In genomic region chr9:111037744-111038335, GRCh38 we compare ENCODE assay signal across 8 cellular contexts. TPM values are rescaled to one million over a fixed set of nuclear protein-coding genes. Genes with fewer than 3 reads are reported as not detected.
DNase-seq lines count a peak whose midpoint lies in the region; ATAC-seq, FAIRE-seq and TF ChIP-seq lines count a peak whose summit lies in the region.

No MANE protein-coding gene starts in this region.

- H3K4me3 ChIP-seq in HL-60 (replicated peaks; ENCODE audit: insufficient read depth, low read length) (peak overlapping the region; percentile 51), astrocyte (ENCODE audit: insufficient read depth, low read depth, low read length) (peak overlapping the region; percentile 74), iPS-20b (ENCODE audit: low read length) (peak overlapping the region; percentile 68), small intestine (ENCODE audit: low read depth in 1 of 2, low read length in 2 of 2) (peak overlapping the region; percentile 70 to 98)

- FAIRE-seq in astrocyte (lab: Jason Lieb, UNC), result no peak
- FAIRE-seq in small intestine (lab: Jason Lieb, UNC), result no peak

- no peak for ATAC-seq in GM18870 (IDR thresholded peaks at IDR 0.05; ENCODE audit: unreplicated experiment)
- ATAC-seq in GM18520 (IDR thresholded peaks at IDR 0.05; ENCODE audit: unreplicated experiment), result no peak

- 0 to 1% (median 1%) methylated on average over 41 to 82 of the region's 82 CpGs for WGBS in small intestine, 3 donors

- peak overlapping the region; percentile 87 for H3K4me2 ChIP-seq in astrocyte (ENCODE audit: low read length)

- no peaks in the 10 kb centered on the region for H3K9me3 Mint-ChIP-seq in astrocyte (ENCODE audit: unreplicated experiment)

- H3K4me3 Mint-ChIP-seq in astrocyte (ENCODE audit: unreplicated experiment), result peak overlapping the region; percentile 84

- no peaks in the 10 kb centered on the region for H3K36me3 ChIP-seq in astrocyte (ENCODE audit: insufficient read depth, low read length)
- no peaks in the 10 kb centered on the region for H3K36me3 ChIP-seq in iPS-20b (ENCODE audit: insufficient read depth, low read depth, low read length)
- H3K36me3 ChIP-seq in small intestine (ENCODE audit: control insufficient read depth in 2 of 2, insufficient read depth in 2 of 2, low read length in 2 of 2), result peaks cover 0 to 3% of the 10 kb centered on the region in 2 donors

- H3K27me3 ChIP-seq in HL-60 (ENCODE audit: insufficient read depth, poor library complexity, severe bottlenecking) (peaks cover 20% of the 10 kb centered on the region), astrocyte (ENCODE audit: insufficient read depth, low read length) (no peaks in the 10 kb centered on the region), iPS-20b (ENCODE audit: insufficient read depth, low read length) (peaks cover 49% of the 10 kb centered on the region), small intestine (ENCODE audit: control insufficient read depth in 2 of 2, insufficient read depth in 2 of 2, low read length in 2 of 2) (peaks cover 0 to 3% of the 10 kb centered on the region in 2 donors)

- H3K27ac Mint-ChIP-seq in astrocyte (ENCODE audit: unreplicated experiment), result no peak overlapping the region

- peaks cover 35% of the 10 kb centered on the region for H3K79me2 ChIP-seq in astrocyte (ENCODE audit: insufficient read depth, low read length)

- no peaks in the 10 kb centered on the region for H3K36me3 Mint-ChIP-seq in astrocyte (ENCODE audit: low read depth, unreplicated experiment)

- H3K9me3 ChIP-seq in astrocyte (ENCODE audit: insufficient read depth, low read depth, low read length), result no peaks in the 10 kb centered on the region
- no peaks in the 10 kb centered on the region for H3K9me3 ChIP-seq in iPS-20b (ENCODE audit: insufficient read depth, low read depth, low read length)
- no peaks in the 10 kb centered on the region for H3K9me3 ChIP-seq in small intestine (ENCODE audit: control insufficient read depth, low read depth)

- H3K4me1 Mint-ChIP-seq in astrocyte (ENCODE audit: low read depth, unreplicated experiment), result peaks cover 7% of the 10 kb centered on the region

- H4K20me1 ChIP-seq in astrocyte (ENCODE audit: insufficient read depth, low read length), result peaks cover 18% of the 10 kb centered on the region

- no peak overlapping the region for H3K27ac ChIP-seq in HL-60 (replicated peaks)
- peak overlapping the region; percentile 46 for H3K27ac ChIP-seq in astrocyte (ENCODE audit: low read depth, low read length)
- no peak overlapping the region for H3K27ac ChIP-seq in iPS-20b (ENCODE audit: low read length)
- peak overlapping the region; percentile 92 for H3K27ac ChIP-seq in small intestine (ENCODE audit: low read depth in 1 of 2, low read length in 1 of 2)

- H3K4me1 ChIP-seq in astrocyte (ENCODE audit: insufficient read depth, low read length) (peaks cover 12% of the 10 kb centered on the region), iPS-20b (ENCODE audit: insufficient read depth, low read length) (peaks cover 18% of the 10 kb centered on the region), small intestine (ENCODE audit: control insufficient read depth in 2 of 2, insufficient read depth in 1 of 2, low read depth in 1 of 2, low read length in 1 of 2) (no peaks in the 10 kb centered on the region)

- peak; percentile 61 for DNase-seq in DMS53 (lab: John Stamatoyannopoulos, UW)
- no peak for DNase-seq in DMS53 treated with DMSO at 0.1 percent for 48 hours (lab: John Stamatoyannopoulos, UW; ENCODE audit: unreplicated experiment)
- peak in 1 of 2 experiments; percentile 28 for DNase-seq in HL-60 (ENCODE audit: low read depth in 1 of 2, low spot score in 1 of 2)
- peak; percentile 16 for DNase-seq in astrocyte (ENCODE audit: low read depth)
- peak; percentile 37 for DNase-seq in small intestine

- TF ChIP-seq CTCF in HL-60 (IDR thresholded peaks at IDR 0.05; ENCODE audit: insufficient read depth, low read length), result no peak
- TF ChIP-seq CTCF in astrocyte (IDR thresholded peaks at IDR 0.05; ENCODE audit: insufficient read depth, low read depth, low read length), result no peak

- H3K27me3 Mint-ChIP-seq in astrocyte (ENCODE audit: low read depth, unreplicated experiment), result no peaks in the 10 kb centered on the region

- peak overlapping the region; percentile 78 for H2AFZ ChIP-seq in astrocyte (ENCODE audit: low read depth, low read length)

- H3K9ac ChIP-seq in astrocyte (ENCODE audit: low read length) (peak overlapping the region; percentile 85), iPS-20b (ENCODE audit: low read depth, low read length) (peak overlapping the region; percentile 30; the same call in 1 of the 2 replicates)

RNA-seq across cellular contexts. Expression of gene LPAR1, which starts 0.4 kb away (rescaled TPM):
- 11.5 and 12.7 TPM in 2 replicates for total RNA-seq in astrocyte
- polyA plus RNA-seq in small intestine, result 10 to 100 TPM in 1 of 3 donors, 1 to 10 TPM in 2; 7.4 to 13.6 (median 9.2) TPM

Comparison
In these comparisons a context has a peak if more than half of its experiments do, and no peak if none do; other contexts are left out.
1. H3K27ac ChIP-seq: peak in astrocyte (single experiment) and small intestine (2 of 2); none in HL-60 (single experiment) and iPS-20b (single experiment).
2. Peak in every context shown above with its lines, with median percentiles within 50 percentile points of each other: H3K4me3 ChIP-seq.